7 cellular contexts compared by ENCODE assay signal in the genomic region with DNA sequence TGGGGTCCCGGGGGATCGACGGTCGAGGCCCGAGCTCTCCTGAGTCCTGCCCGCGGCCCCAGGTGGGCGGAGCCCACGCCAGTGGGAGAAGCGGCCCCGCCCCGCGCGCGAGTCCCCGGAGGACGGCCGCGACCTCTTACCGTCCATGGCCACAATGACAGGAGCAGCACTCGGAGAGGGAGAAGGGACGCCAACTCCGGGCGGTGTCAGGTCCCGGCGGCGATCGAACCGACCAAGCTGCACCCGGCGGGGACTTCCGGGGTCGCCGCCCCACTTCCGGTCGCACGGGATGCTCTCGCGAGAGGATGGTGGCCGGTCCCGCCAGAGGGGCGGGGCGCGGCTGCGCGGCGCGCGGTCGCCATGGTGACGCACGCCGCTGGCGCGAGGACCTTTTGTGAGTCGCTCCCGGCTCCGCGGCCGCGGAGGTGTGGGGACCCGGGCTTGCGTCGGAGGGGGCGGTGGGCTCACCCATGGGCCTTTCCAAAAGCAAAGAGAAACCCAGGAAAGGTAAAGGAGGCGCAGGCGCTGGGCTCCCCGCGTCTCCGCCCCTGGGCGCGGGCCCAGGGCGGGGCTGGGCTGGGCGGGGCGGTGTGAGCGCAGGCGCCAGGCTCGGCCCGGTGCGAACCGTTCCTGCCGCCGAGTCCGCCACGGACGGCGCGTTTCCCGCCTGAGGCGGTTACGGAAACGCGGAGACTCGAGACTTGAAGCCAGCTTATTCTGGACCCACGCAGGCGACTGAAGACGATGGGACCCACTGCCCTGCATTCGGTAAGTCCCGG. TPM values are rescaled to one million over a fixed set of nuclear protein-coding genes. Genes with fewer than 3 reads are reported as not detected.
DNase-seq lines count a peak whose midpoint lies in the region; ATAC-seq lines count a peak whose summit lies in the region.

Gene CHMP1A (minus strand): TSS at position 267 of the 779 bp plus-strand sequence. CDS start 120 bp downstream, at position 147.
Gene SPATA33 (plus strand): TSS at position 395 of the 779 bp plus-strand sequence. CDS start 76 bp downstream, at position 471.

- peak; percentile 17 for DNase-seq in NCI-H2029 treated with DMSO at 0.1 percent for 48 hours (lab: John Stamatoyannopoulos, UW)
- peak; percentile 80 for DNase-seq in T1000 (lab: John Stamatoyannopoulos, UW)
- peak; percentile 96 for DNase-seq in astrocyte of the hippocampus (ENCODE audit: low read depth, low spot score)
- DNase-seq in hypothalamus (lab: John Stamatoyannopoulos, UW), result peak; percentile 24 to 93 (median 82)
- DNase-seq in sciatic nerve (ENCODE audit: low spot score), result peak; percentile 95

- peak; percentile 62 for ATAC-seq in GM18508 (IDR thresholded peaks at IDR 0.05; ENCODE audit: insufficient read depth, unreplicated experiment)
- ATAC-seq in HG02885 (IDR thresholded peaks at IDR 0.05; ENCODE audit: poor library complexity, unreplicated experiment), result peak; percentile 92
- ATAC-seq in sciatic nerve, result peak; percentile 98

- intact Hi-C loops in sciatic nerve (cut with DNase I), result no loop called here

RNA-seq across cellular contexts. Expression of gene CHMP1A, which starts in this region (rescaled TPM):
- 55.8 TPM for total RNA-seq in sciatic nerve

RNA-seq across cellular contexts. Expression of gene SPATA33, which starts in this region (rescaled TPM):
- total RNA-seq in sciatic nerve, result 6.5 TPM

Comparison
In these comparisons a context has a peak if more than half of its experiments do, and no peak if none do; other contexts are left out.
1. Peak in every context shown above with its lines: DNase-seq and ATAC-seq.
2. DNase-seq: peak in every context shown above with its lines; median percentile 96 in astrocyte of the hippocampus; 95 in sciatic nerve; 82 in hypothalamus; 80 in T1000; 17 in NCI-H2029 treated with DMSO at 0.1 percent for 48 hours.